1 cellular context compared by ENCODE assay signal in the genomic region with DNA sequence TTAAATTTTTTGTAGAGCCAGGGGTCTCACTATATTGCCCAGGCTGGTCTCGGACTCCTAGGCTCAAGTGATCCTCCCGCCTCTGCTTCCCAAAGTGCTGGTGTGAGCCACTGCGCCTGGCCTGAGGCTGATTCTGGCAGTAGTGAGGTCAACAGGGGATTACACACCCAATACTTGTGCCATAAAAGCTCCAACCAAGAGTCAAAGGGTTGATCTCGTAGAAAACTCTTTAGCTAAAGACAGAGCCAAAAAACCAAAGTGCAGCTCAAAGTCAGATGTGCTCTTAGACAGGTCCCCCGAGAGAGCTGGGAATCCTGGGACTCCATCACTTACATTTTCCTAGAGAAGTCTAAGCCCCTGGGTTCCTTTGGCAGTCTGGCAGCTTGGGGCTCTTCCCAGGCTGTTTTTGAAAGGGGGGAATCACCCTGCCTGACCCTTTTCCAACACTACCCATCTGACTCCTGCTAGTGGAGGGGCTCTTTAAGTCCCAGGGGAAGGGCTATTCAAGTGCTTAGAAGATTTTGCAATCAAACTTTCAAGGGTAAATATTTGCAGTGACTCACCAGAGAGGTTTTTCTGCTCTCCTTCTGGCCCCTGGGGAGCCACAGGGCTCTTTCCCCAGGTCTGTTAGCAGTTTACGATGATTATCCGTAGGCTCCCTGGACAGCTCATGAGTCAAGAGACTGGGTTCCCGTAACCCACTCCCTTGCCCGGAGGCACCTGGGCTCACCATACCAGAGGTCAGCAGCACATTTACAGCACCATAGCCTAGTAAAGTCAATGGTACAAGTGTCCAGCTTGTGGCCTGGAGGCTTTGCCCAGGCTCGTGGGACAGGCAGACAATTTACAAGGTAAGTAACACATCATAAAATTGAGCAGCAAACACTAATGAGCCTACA.
A peak's percentile ranks its signal among the peaks of the same experiment; 100 is the strongest.
TF ChIP-seq lines count a peak whose summit lies in the region.

No MANE protein-coding gene starts in this region.

TF ChIP-seq in HEK293, 187 proteins besides CTCF, POLR2A, EP300 and RAD21 (continued from another document and continues in another):
- TF ChIP-seq ZNF677 (tag by site-specific recombination; IDR thresholded peaks at IDR 0.05): no peak
- TF ChIP-seq ZNF560 (tag by site-specific recombination; IDR thresholded peaks at IDR 0.05; ENCODE audit: borderline replicate concordance): no peak
- no peak for TF ChIP-seq ZNF175 (tag by site-specific recombination; IDR thresholded peaks at IDR 0.05)
- TF ChIP-seq ZNF239 (tag by site-specific recombination; IDR thresholded peaks at IDR 0.05): no peak
- TF ChIP-seq ZNF768 (tag by site-specific recombination; IDR thresholded peaks at IDR 0.05): no peak
- TF ChIP-seq, protein P1, sequence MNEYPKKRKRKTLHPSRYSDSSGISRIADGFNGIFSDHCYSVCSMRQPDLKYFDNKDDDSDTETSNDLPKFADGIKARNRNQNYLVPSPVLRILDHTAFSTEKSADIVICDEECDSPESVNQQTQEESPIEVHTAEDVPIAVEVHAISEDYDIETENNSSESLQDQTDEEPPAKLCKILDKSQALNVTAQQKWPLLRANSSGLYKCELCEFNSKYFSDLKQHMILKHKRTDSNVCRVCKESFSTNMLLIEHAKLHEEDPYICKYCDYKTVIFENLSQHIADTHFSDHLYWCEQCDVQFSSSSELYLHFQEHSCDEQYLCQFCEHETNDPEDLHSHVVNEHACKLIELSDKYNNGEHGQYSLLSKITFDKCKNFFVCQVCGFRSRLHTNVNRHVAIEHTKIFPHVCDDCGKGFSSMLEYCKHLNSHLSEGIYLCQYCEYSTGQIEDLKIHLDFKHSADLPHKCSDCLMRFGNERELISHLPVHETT (tag by site-specific recombination; IDR thresholded peaks at IDR 0.05): peak; percentile 79
- TF ChIP-seq FEZF1 (tag by site-specific recombination; IDR thresholded peaks at IDR 0.05): peak; percentile 56
- TF ChIP-seq ZNF704 (tag by site-specific recombination; IDR thresholded peaks at IDR 0.05): no peak
- TF ChIP-seq ZNF558 (tag by site-specific recombination; IDR thresholded peaks at IDR 0.05): peak; percentile 40; the same call in 1 of the 2 replicates
- peak; percentile 75; the same call in 1 of the 2 replicates for TF ChIP-seq ZNF184 (tag by site-specific recombination; IDR thresholded peaks at IDR 0.05)
- peak; percentile 91 for TF ChIP-seq ZFP69B (tag by site-specific recombination; IDR thresholded peaks at IDR 0.05)
- peak; percentile 59; the same call in 1 of the 2 replicates for TF ChIP-seq BCL11A (tag by site-specific recombination; IDR thresholded peaks at IDR 0.05; ENCODE audit: low read depth)
- TF ChIP-seq SCRT1 (tag by site-specific recombination; IDR thresholded peaks at IDR 0.05; ENCODE audit: borderline replicate concordance): no peak
- peak; percentile 74 for TF ChIP-seq KLF10 (tag by site-specific recombination; IDR thresholded peaks at IDR 0.05)
- no peak for TF ChIP-seq SCRT2 (tag by site-specific recombination; IDR thresholded peaks at IDR 0.05)
- TF ChIP-seq ZNF660 (tag by site-specific recombination; IDR thresholded peaks at IDR 0.05): no peak; the same call in 1 of the 2 replicates
- TF ChIP-seq ZNF202 (tag by site-specific recombination; IDR thresholded peaks at IDR 0.05; ENCODE audit: borderline replicate concordance): no peak
- TF ChIP-seq ZNF24 (tag by site-specific recombination; IDR thresholded peaks at IDR 0.05): no peak; the same call in 1 of the 2 replicates
- no peak for TF ChIP-seq ZNF501 (tag by site-specific recombination; IDR thresholded peaks at IDR 0.05)
- peak; percentile 85 for TF ChIP-seq ZEB2 (tag by site-specific recombination; IDR thresholded peaks at IDR 0.05)
- TF ChIP-seq ZNF138 (tag by site-specific recombination; IDR thresholded peaks at IDR 0.05; ENCODE audit: borderline replicate concordance): no peak
- TF ChIP-seq ZFP3 (tag by site-specific recombination; IDR thresholded peaks at IDR 0.05; ENCODE audit: low read depth): no peak
- TF ChIP-seq SP2 (tag by site-specific recombination; IDR thresholded peaks at IDR 0.05): no peak
- no peak for TF ChIP-seq ZFHX2 (tag by site-specific recombination; conservative IDR thresholded peaks at IDR 0.05)
- no peak for TF ChIP-seq ZNF521 (tag by site-specific recombination; IDR thresholded peaks at IDR 0.05)
- peak; percentile 97 for TF ChIP-seq ZNF561 (tag by site-specific recombination; IDR thresholded peaks at IDR 0.05; ENCODE audit: borderline replicate concordance)
- TF ChIP-seq ZBTB48 (tag by site-specific recombination; IDR thresholded peaks at IDR 0.05): peak; percentile 91
- no peak for TF ChIP-seq ZNF112 (tag by site-specific recombination; IDR thresholded peaks at IDR 0.05)
- TF ChIP-seq ZNF23 (tag by site-specific recombination; IDR thresholded peaks at IDR 0.05; ENCODE audit: borderline replicate concordance): no peak
- peak; percentile 57; the same call in 1 of the 2 replicates for TF ChIP-seq GLI2 (tag by site-specific recombination; IDR thresholded peaks at IDR 0.05; ENCODE audit: borderline replicate concordance, low read depth)
- peak; percentile 96 for TF ChIP-seq GLIS1 (tag by site-specific recombination; IDR thresholded peaks at IDR 0.05)
- no peak; the same call in 1 of the 2 replicates for TF ChIP-seq YY1 (tag by site-specific recombination; IDR thresholded peaks at IDR 0.05)
- no peak for TF ChIP-seq ZNF664 (tag by site-specific recombination; IDR thresholded peaks at IDR 0.05)
- TF ChIP-seq ZBTB17 (tag by site-specific recombination; IDR thresholded peaks at IDR 0.05): peak; percentile 85
- TF ChIP-seq KLF8 (tag by site-specific recombination; IDR thresholded peaks at IDR 0.05): peak; percentile 60; the same call in 1 of the 2 replicates
- TF ChIP-seq ZNF292 (tag by site-specific recombination; IDR thresholded peaks at IDR 0.05; ENCODE audit: borderline replicate concordance, low read depth): no peak
- TF ChIP-seq HOXA7 (CRISPR knock-in tag; IDR thresholded peaks at IDR 0.05; ENCODE audit: borderline replicate concordance): no peak
- TF ChIP-seq, protein P2, sequence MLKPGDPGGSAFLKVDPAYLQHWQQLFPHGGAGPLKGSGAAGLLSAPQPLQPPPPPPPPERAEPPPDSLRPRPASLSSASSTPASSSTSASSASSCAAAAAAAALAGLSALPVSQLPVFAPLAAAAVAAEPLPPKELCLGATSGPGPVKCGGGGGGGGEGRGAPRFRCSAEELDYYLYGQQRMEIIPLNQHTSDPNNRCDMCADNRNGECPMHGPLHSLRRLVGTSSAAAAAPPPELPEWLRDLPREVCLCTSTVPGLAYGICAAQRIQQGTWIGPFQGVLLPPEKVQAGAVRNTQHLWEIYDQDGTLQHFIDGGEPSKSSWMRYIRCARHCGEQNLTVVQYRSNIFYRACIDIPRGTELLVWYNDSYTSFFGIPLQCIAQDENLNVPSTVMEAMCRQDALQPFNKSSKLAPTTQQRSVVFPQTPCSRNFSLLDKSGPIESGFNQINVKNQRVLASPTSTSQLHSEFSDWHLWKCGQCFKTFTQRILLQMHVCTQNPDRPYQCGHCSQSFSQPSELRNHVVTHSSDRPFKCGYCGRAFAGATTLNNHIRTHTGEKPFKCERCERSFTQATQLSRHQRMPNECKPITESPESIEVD (tag by site-specific recombination; IDR thresholded peaks at IDR 0.05): peak; percentile 99
- no peak for TF ChIP-seq ZNF555 (tag by site-specific recombination; conservative IDR thresholded peaks at IDR 0.05)
- 0 out of 2 replicates have a peak, but pooled peaks have one; percentile 57 for TF ChIP-seq HOXC10 (CRISPR knock-in tag; IDR thresholded peaks at IDR 0.05)
- TF ChIP-seq ZNF354C (tag by site-specific recombination; IDR thresholded peaks at IDR 0.05; ENCODE audit: borderline replicate concordance, low read depth): no peak
- TF ChIP-seq ZBTB7A (tag by site-specific recombination; IDR thresholded peaks at IDR 0.05; ENCODE audit: low read depth): no peak
- TF ChIP-seq SETDB1 (IDR thresholded peaks at IDR 0.05; ENCODE audit: insufficient read length, low read length): peak; percentile 38
- TF ChIP-seq, protein P3, sequence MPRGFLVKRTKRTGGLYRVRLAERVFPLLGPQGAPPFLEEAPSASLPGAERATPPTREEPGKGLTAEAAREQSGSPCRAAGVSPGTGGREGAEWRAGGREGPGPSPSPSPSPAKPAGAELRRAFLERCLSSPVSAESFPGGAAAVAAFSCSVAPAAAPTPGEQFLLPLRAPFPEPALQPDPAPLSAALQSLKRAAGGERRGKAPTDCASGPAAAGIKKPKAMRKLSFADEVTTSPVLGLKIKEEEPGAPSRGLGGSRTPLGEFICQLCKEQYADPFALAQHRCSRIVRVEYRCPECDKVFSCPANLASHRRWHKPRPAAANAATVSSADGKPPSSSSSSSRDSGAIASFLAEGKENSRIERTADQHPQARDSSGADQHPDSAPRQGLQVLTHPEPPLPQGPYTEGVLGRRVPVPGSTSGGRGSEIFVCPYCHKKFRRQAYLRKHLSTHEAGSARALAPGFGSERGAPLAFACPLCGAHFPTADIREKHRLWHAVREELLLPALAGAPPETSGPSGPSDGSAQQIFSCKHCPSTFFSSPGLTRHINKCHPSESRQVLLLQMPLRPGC (tag by site-specific recombination; IDR thresholded peaks at IDR 0.05): peak; percentile 87
- no peak for TF ChIP-seq ZNF266 (tag by site-specific recombination; IDR thresholded peaks at IDR 0.05; ENCODE audit: low read depth)
- no peak for TF ChIP-seq ZNF416 (tag by site-specific recombination; IDR thresholded peaks at IDR 0.05)
- no peak for TF ChIP-seq SALL2 (tag by site-specific recombination; IDR thresholded peaks at IDR 0.05; ENCODE audit: borderline replicate concordance)
- TF ChIP-seq ZNF596 (tag by site-specific recombination; IDR thresholded peaks at IDR 0.05): no peak
- no peak for TF ChIP-seq ZNF776 (tag by site-specific recombination; IDR thresholded peaks at IDR 0.05; ENCODE audit: borderline replicate concordance)
- no peak for TF ChIP-seq ZNF146 (tag by site-specific recombination; IDR thresholded peaks at IDR 0.05)
- no peak for TF ChIP-seq ZNF169 (tag by site-specific recombination; IDR thresholded peaks at IDR 0.05)
- TF ChIP-seq ZBTB21 (tag by site-specific recombination; IDR thresholded peaks at IDR 0.05): 0 out of 2 replicates have a peak, but pooled peaks have one; percentile 32
- TF ChIP-seq ZBTB1 (tag by site-specific recombination; IDR thresholded peaks at IDR 0.05): peak; percentile 52; the same call in 1 of the 2 replicates
- TF ChIP-seq ZNF777 (tag by site-specific recombination; IDR thresholded peaks at IDR 0.05; ENCODE audit: borderline replicate concordance): no peak
- TF ChIP-seq ZNF621 (tag by site-specific recombination; IDR thresholded peaks at IDR 0.05): no peak
- peak; percentile 67 for TF ChIP-seq WT1 (tag by site-specific recombination; IDR thresholded peaks at IDR 0.05)
- peak; percentile 70 for TF ChIP-seq SP7 (tag by site-specific recombination; IDR thresholded peaks at IDR 0.05)
- TF ChIP-seq ZNF623 (tag by site-specific recombination; IDR thresholded peaks at IDR 0.05): no peak
- TF ChIP-seq ZNF571 (tag by site-specific recombination; IDR thresholded peaks at IDR 0.05): no peak
- TF ChIP-seq ZNF785 (tag by site-specific recombination; IDR thresholded peaks at IDR 0.05): no peak
- TF ChIP-seq ZNF670 (tag by site-specific recombination; IDR thresholded peaks at IDR 0.05; ENCODE audit: low read depth): no peak
- no peak for TF ChIP-seq PRDM1 (tag by site-specific recombination; IDR thresholded peaks at IDR 0.05)
- TF ChIP-seq, protein P4, sequence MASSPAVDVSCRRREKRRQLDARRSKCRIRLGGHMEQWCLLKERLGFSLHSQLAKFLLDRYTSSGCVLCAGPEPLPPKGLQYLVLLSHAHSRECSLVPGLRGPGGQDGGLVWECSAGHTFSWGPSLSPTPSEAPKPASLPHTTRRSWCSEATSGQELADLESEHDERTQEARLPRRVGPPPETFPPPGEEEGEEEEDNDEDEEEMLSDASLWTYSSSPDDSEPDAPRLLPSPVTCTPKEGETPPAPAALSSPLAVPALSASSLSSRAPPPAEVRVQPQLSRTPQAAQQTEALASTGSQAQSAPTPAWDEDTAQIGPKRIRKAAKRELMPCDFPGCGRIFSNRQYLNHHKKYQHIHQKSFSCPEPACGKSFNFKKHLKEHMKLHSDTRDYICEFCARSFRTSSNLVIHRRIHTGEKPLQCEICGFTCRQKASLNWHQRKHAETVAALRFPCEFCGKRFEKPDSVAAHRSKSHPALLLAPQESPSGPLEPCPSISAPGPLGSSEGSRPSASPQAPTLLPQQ (tag by site-specific recombination; IDR thresholded peaks at IDR 0.05): no peak; the same call in 1 of the 2 replicates
